Comparison of ENCODE assay signal across 18 cellular contexts in genomic region chr1:143691400-143691891, GRCh38.
DNase-seq lines count a peak whose midpoint lies in the region; ATAC-seq, FAIRE-seq and TF ChIP-seq lines count a peak whose summit lies in the region.
"Had no signal": no experiment of that assay in that cellular context is flagged by ENCODE, and none has a peak within 500 bp of the region (broad histone marks: within the 10 kb centered on the region; RNA-seq: fewer than 3 reads in every experiment).

No MANE protein-coding gene starts in this region.

- no peaks in the 10 kb centered on the region for H3K36me3 ChIP-seq in RWPE2 (ENCODE audit: low read depth)
- H3K36me3 ChIP-seq: BLaER1, gastroesophageal sphincter had no signal

- peaks cover 73% of the 10 kb centered on the region for H3K27me3 ChIP-seq in RWPE2 (ENCODE audit: insufficient read depth, poor library complexity, severe bottlenecking)
- H3K27me3 ChIP-seq: BLaER1 had no signal

- FAIRE-seq in H54 (lab: Jason Lieb, UNC), result no peak

- H3K4me1 ChIP-seq in RWPE2 (ENCODE audit: insufficient read depth, poor library complexity, severe bottlenecking), result no peaks in the 10 kb centered on the region
- H3K4me1 ChIP-seq: BLaER1, gastroesophageal sphincter had no signal

- DNase-seq in DMS 273 (lab: John Stamatoyannopoulos, UW; ENCODE audit: unreplicated experiment) (peak; percentile 53), H54 (ENCODE audit: insufficient read length, low spot score) (peak; percentile 7), RWPE2 (ENCODE audit: low spot score) (no peak), iPS DF 19.7 (ENCODE audit: low read depth, low spot score) (peak; percentile 47), NCI-H226 (no peak)
- DNase-seq in central memory CD4-positive, alpha-beta T cell, result no peak
- no peak for DNase-seq in stimulated activated naive CD4-positive, alpha-beta T cell (lab: John Stamatoyannopoulos, UW)
- DNase-seq: activated CD4-positive, alpha-beta T cell treated with anti-CD3 and anti-CD28 coated beads, Interleukin-2, amount 10 ng/mL, durations not matched to agents 7 days and 5 days; activated T-cell treated with anti-CD3 and anti-CD28 coated beads, Interleukin-2, amount 50 U/mL, for 4 hours; caudate nucleus; NCI-H1092; retina; SHP77 treated with DMSO at 0.1 percent for 48 hours; stimulated activated CD4-positive, alpha-beta T cell treated with anti-CD3 and anti-CD28 coated beads, Interleukin-1b, Interleukin-23, amount 100 ng/mL, for 48 hours; substantia nigra had no signal

- no peak overlapping the region for H3K4me3 ChIP-seq in RWPE2 (ENCODE audit: severe bottlenecking)
- H3K4me3 ChIP-seq: BLaER1, gastroesophageal sphincter had no signal

- no peak for TF ChIP-seq POLR2A in H54 (IDR thresholded peaks at IDR 0.05; ENCODE audit: low read depth, low read length)

- no peak overlapping the region for H3K27ac ChIP-seq in RWPE2 (ENCODE audit: poor library complexity, severe bottlenecking)
- H3K27ac ChIP-seq: BLaER1, gastroesophageal sphincter had no signal

- peak; percentile 48; the same call in 2 of the 3 replicates for ATAC-seq in RWPE2 (ENCODE audit: low read depth)
- ATAC-seq in GM18502 (IDR thresholded peaks at IDR 0.05; ENCODE audit: poor library complexity, unreplicated experiment), result no peak
- ATAC-seq: activated T-cell treated with anti-CD3 and anti-CD28 coated beads, Interleukin-2, amount 50 U/mL, for 4 hours; gastroesophageal sphincter had no signal

- TF ChIP-seq CTCF in RWPE2 (IDR thresholded peaks at IDR 0.05; ENCODE audit: poor library complexity, severe bottlenecking), result no peak

- no peaks in the 10 kb centered on the region for H3K9me3 ChIP-seq in RWPE2 (ENCODE audit: severe bottlenecking)
- H3K9me3 ChIP-seq: gastroesophageal sphincter had no signal

Comparison
In these comparisons a context has a peak if more than half of its experiments do, and no peak if none do; other contexts are left out.
1. DNase-seq: peak in DMS 273 (single experiment), H54 (single experiment) and iPS DF 19.7 (single experiment); none in RWPE2 (single experiment), central memory CD4-positive, alpha-beta T cell (single experiment), NCI-H226 (single experiment) and stimulated activated naive CD4-positive, alpha-beta T cell (0 of 6).